Comparison of ENCODE assay signal across 1 cellular context in the genomic region with DNA sequence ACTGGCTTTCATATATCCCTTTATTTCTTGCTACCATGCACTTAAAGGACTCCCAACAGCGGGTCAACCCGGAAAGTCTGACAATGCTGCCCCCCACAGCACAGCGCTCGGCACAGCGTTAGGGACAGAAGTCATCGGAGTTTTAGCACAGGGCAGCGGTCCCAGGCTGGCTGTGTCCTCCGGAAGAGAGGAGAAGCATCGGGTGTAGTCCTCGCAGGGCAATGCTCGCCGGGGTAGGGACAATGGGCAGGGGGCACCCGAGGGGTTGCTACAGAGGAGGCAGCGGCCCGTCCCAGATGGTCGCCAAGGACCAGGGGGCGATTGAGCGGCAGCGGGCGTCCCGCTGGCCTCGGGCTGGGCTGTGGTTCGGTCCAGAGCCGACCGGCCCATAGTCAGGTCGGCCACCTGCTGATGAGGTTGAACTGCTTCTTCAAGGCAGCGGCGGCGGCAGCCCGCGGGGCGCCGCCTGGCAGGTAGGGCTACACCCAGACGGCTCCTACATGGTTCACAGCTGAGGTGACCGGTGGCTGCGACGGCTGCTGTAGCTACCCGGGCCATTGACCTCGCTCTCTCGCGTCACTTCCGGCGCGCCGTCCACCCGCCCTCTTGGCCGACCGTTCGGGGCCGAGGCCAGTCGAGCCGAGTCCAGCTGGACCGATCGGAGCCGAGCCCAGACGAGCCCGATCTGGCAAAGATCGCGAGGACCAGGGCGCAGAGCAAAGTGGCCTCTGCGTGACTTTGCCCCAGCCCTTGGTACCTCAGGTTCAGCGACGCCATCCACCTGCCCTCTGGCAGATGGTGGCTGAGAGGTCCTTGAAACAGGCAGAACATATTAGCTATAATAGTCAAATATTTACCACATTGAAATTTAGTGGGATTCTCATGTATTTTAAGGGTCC.
TF ChIP-seq lines count a peak whose summit lies in the region.

No MANE protein-coding gene starts in this region.

TF ChIP-seq in WTC11, 78 proteins besides CTCF, POLR2A, EP300 and RAD21 (continued from another document and continues in another):
- TF ChIP-seq, protein P1, sequence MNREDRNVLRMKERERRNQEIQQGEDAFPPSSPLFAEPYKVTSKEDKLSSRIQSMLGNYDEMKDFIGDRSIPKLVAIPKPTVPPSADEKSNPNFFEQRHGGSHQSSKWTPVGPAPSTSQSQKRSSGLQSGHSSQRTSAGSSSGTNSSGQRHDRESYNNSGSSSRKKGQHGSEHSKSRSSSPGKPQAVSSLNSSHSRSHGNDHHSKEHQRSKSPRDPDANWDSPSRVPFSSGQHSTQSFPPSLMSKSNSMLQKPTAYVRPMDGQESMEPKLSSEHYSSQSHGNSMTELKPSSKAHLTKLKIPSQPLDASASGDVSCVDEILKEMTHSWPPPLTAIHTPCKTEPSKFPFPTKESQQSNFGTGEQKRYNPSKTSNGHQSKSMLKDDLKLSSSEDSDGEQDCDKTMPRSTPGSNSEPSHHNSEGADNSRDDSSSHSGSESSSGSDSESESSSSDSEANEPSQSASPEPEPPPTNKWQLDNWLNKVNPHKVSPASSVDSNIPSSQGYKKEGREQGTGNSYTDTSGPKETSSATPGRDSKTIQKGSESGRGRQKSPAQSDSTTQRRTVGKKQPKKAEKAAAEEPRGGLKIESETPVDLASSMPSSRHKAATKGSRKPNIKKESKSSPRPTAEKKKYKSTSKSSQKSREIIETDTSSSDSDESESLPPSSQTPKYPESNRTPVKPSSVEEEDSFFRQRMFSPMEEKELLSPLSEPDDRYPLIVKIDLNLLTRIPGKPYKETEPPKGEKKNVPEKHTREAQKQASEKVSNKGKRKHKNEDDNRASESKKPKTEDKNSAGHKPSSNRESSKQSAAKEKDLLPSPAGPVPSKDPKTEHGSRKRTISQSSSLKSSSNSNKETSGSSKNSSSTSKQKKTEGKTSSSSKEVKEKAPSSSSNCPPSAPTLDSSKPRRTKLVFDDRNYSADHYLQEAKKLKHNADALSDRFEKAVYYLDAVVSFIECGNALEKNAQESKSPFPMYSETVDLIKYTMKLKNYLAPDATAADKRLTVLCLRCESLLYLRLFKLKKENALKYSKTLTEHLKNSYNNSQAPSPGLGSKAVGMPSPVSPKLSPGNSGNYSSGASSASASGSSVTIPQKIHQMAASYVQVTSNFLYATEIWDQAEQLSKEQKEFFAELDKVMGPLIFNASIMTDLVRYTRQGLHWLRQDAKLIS (CRISPR knock-in tag; IDR thresholded peaks at IDR 0.05; ENCODE audit: borderline replicate concordance): no peak
- TF ChIP-seq, protein P2, sequence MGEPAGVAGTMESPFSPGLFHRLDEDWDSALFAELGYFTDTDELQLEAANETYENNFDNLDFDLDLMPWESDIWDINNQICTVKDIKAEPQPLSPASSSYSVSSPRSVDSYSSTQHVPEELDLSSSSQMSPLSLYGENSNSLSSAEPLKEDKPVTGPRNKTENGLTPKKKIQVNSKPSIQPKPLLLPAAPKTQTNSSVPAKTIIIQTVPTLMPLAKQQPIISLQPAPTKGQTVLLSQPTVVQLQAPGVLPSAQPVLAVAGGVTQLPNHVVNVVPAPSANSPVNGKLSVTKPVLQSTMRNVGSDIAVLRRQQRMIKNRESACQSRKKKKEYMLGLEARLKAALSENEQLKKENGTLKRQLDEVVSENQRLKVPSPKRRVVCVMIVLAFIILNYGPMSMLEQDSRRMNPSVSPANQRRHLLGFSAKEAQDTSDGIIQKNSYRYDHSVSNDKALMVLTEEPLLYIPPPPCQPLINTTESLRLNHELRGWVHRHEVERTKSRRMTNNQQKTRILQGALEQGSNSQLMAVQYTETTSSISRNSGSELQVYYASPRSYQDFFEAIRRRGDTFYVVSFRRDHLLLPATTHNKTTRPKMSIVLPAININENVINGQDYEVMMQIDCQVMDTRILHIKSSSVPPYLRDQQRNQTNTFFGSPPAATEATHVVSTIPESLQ (CRISPR knock-in tag; IDR thresholded peaks at IDR 0.05): no peak
- TF ChIP-seq NR3C1 (CRISPR knock-in tag; conservative IDR thresholded peaks at IDR 0.05; ENCODE audit: low read depth) (no peak), SOX15 (CRISPR knock-in tag; IDR thresholded peaks at IDR 0.05) (no peak), NFE2L1 (CRISPR knock-in tag; IDR thresholded peaks at IDR 0.05) (peak; percentile 48), MYBL2 (CRISPR knock-in tag; IDR thresholded peaks at IDR 0.05) (peak; percentile 89), ZNF232 (CRISPR knock-in tag; IDR thresholded peaks at IDR 0.05) (peak; percentile 62; the same call in 1 of the 2 replicates), TEAD4 (CRISPR knock-in tag; IDR thresholded peaks at IDR 0.05) (no peak), HMGA2 (CRISPR knock-in tag; IDR thresholded peaks at IDR 0.05) (no peak), GABPB1 (CRISPR knock-in tag; IDR thresholded peaks at IDR 0.05) (peak; percentile 93), ZNF423 (CRISPR knock-in tag; IDR thresholded peaks at IDR 0.05) (no peak), ETV6 (CRISPR knock-in tag; IDR thresholded peaks at IDR 0.05) (no peak), FOXJ3 (CRISPR knock-in tag; IDR thresholded peaks at IDR 0.05; ENCODE audit: borderline replicate concordance) (no peak), JUN (CRISPR knock-in tag; IDR thresholded peaks at IDR 0.05) (peak; percentile 13; the same call in 1 of the 2 replicates), SMAD3 (CRISPR knock-in tag; IDR thresholded peaks at IDR 0.05; ENCODE audit: borderline replicate concordance) (peak; percentile 67; the same call in 1 of the 2 replicates), FOXK1 (CRISPR knock-in tag; IDR thresholded peaks at IDR 0.05) (peak; percentile 96), ZNF121 (CRISPR knock-in tag; IDR thresholded peaks at IDR 0.05) (no peak), ZNF671 (CRISPR knock-in tag; IDR thresholded peaks at IDR 0.05) (no peak), SMAD4 (CRISPR knock-in tag; IDR thresholded peaks at IDR 0.05) (no peak), RORB (CRISPR knock-in tag; IDR thresholded peaks at IDR 0.05) (no peak), ZNF138 (CRISPR knock-in tag; conservative IDR thresholded peaks at IDR 0.05) (no peak)
- TF ChIP-seq, protein P3, sequence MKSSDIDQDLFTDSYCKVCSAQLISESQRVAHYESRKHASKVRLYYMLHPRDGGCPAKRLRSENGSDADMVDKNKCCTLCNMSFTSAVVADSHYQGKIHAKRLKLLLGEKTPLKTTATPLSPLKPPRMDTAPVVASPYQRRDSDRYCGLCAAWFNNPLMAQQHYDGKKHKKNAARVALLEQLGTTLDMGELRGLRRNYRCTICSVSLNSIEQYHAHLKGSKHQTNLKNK (CRISPR knock-in tag; IDR thresholded peaks at IDR 0.05): no peak
- TF ChIP-seq, protein P4, sequence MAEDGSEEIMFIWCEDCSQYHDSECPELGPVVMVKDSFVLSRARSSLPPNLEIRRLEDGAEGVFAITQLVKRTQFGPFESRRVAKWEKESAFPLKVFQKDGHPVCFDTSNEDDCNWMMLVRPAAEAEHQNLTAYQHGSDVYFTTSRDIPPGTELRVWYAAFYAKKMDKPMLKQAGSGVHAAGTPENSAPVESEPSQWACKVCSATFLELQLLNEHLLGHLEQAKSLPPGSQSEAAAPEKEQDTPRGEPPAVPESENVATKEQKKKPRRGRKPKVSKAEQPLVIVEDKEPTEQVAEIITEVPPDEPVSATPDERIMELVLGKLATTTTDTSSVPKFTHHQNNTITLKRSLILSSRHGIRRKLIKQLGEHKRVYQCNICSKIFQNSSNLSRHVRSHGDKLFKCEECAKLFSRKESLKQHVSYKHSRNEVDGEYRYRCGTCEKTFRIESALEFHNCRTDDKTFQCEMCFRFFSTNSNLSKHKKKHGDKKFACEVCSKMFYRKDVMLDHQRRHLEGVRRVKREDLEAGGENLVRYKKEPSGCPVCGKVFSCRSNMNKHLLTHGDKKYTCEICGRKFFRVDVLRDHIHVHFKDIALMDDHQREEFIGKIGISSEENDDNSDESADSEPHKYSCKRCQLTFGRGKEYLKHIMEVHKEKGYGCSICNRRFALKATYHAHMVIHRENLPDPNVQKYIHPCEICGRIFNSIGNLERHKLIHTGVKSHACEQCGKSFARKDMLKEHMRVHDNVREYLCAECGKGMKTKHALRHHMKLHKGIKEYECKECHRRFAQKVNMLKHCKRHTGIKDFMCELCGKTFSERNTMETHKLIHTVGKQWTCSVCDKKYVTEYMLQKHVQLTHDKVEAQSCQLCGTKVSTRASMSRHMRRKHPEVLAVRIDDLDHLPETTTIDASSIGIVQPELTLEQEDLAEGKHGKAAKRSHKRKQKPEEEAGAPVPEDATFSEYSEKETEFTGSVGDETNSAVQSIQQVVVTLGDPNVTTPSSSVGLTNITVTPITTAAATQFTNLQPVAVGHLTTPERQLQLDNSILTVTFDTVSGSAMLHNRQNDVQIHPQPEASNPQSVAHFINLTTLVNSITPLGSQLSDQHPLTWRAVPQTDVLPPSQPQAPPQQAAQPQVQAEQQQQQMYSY (CRISPR knock-in tag; IDR thresholded peaks at IDR 0.05): no peak
- TF ChIP-seq, protein P5, sequence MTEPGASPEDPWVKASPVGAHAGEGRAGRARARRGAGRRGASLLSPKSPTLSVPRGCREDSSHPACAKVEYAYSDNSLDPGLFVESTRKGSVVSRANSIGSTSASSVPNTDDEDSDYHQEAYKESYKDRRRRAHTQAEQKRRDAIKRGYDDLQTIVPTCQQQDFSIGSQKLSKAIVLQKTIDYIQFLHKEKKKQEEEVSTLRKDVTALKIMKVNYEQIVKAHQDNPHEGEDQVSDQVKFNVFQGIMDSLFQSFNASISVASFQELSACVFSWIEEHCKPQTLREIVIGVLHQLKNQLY (CRISPR knock-in tag; IDR thresholded peaks at IDR 0.05): no peak
- TF ChIP-seq, protein P6, sequence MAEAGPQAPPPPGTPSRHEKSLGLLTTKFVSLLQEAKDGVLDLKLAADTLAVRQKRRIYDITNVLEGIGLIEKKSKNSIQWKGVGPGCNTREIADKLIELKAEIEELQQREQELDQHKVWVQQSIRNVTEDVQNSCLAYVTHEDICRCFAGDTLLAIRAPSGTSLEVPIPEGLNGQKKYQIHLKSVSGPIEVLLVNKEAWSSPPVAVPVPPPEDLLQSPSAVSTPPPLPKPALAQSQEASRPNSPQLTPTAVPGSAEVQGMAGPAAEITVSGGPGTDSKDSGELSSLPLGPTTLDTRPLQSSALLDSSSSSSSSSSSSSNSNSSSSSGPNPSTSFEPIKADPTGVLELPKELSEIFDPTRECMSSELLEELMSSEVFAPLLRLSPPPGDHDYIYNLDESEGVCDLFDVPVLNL (CRISPR knock-in tag; IDR thresholded peaks at IDR 0.05; ENCODE audit: borderline replicate concordance, low read depth): no peak
- TF ChIP-seq, protein P7, sequence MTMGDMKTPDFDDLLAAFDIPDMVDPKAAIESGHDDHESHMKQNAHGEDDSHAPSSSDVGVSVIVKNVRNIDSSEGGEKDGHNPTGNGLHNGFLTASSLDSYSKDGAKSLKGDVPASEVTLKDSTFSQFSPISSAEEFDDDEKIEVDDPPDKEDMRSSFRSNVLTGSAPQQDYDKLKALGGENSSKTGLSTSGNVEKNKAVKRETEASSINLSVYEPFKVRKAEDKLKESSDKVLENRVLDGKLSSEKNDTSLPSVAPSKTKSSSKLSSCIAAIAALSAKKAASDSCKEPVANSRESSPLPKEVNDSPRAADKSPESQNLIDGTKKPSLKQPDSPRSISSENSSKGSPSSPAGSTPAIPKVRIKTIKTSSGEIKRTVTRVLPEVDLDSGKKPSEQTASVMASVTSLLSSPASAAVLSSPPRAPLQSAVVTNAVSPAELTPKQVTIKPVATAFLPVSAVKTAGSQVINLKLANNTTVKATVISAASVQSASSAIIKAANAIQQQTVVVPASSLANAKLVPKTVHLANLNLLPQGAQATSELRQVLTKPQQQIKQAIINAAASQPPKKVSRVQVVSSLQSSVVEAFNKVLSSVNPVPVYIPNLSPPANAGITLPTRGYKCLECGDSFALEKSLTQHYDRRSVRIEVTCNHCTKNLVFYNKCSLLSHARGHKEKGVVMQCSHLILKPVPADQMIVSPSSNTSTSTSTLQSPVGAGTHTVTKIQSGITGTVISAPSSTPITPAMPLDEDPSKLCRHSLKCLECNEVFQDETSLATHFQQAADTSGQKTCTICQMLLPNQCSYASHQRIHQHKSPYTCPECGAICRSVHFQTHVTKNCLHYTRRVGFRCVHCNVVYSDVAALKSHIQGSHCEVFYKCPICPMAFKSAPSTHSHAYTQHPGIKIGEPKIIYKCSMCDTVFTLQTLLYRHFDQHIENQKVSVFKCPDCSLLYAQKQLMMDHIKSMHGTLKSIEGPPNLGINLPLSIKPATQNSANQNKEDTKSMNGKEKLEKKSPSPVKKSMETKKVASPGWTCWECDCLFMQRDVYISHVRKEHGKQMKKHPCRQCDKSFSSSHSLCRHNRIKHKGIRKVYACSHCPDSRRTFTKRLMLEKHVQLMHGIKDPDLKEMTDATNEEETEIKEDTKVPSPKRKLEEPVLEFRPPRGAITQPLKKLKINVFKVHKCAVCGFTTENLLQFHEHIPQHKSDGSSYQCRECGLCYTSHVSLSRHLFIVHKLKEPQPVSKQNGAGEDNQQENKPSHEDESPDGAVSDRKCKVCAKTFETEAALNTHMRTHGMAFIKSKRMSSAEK (CRISPR knock-in tag; IDR thresholded peaks at IDR 0.05; ENCODE audit: borderline replicate concordance): no peak
- TF ChIP-seq, protein P8, sequence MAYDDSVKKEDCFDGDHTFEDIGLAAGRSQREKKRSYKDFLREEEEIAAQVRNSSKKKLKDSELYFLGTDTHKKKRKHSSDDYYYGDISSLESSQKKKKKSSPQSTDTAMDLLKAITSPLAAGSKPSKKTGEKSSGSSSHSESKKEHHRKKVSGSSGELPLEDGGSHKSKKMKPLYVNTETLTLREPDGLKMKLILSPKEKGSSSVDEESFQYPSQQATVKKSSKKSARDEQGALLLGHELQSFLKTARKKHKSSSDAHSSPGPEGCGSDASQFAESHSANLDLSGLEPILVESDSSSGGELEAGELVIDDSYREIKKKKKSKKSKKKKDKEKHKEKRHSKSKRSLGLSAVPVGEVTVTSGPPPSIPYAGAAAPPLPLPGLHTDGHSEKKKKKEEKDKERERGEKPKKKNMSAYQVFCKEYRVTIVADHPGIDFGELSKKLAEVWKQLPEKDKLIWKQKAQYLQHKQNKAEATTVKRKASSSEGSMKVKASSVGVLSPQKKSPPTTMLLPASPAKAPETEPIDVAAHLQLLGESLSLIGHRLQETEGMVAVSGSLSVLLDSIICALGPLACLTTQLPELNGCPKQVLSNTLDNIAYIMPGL (CRISPR knock-in tag; IDR thresholded peaks at IDR 0.05): peak; percentile 24; the same call in 1 of the 2 replicates
- TF ChIP-seq, protein P9, sequence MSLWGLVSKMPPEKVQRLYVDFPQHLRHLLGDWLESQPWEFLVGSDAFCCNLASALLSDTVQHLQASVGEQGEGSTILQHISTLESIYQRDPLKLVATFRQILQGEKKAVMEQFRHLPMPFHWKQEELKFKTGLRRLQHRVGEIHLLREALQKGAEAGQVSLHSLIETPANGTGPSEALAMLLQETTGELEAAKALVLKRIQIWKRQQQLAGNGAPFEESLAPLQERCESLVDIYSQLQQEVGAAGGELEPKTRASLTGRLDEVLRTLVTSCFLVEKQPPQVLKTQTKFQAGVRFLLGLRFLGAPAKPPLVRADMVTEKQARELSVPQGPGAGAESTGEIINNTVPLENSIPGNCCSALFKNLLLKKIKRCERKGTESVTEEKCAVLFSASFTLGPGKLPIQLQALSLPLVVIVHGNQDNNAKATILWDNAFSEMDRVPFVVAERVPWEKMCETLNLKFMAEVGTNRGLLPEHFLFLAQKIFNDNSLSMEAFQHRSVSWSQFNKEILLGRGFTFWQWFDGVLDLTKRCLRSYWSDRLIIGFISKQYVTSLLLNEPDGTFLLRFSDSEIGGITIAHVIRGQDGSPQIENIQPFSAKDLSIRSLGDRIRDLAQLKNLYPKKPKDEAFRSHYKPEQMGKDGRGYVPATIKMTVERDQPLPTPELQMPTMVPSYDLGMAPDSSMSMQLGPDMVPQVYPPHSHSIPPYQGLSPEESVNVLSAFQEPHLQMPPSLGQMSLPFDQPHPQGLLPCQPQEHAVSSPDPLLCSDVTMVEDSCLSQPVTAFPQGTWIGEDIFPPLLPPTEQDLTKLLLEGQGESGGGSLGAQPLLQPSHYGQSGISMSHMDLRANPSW (CRISPR knock-in tag; conservative IDR thresholded peaks at IDR 0.05; ENCODE audit: low read depth): no peak
- TF ChIP-seq, protein P10, sequence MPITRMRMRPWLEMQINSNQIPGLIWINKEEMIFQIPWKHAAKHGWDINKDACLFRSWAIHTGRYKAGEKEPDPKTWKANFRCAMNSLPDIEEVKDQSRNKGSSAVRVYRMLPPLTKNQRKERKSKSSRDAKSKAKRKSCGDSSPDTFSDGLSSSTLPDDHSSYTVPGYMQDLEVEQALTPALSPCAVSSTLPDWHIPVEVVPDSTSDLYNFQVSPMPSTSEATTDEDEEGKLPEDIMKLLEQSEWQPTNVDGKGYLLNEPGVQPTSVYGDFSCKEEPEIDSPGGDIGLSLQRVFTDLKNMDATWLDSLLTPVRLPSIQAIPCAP (CRISPR knock-in tag; IDR thresholded peaks at IDR 0.05): no peak
